In genomic region chr1:29628190-29628589, GRCh38 we compare ENCODE assay signal across 36 cellular contexts.
"Had no signal": no experiment of that assay in that cellular context is flagged by ENCODE, and none has a peak within 500 bp of the region (broad histone marks: within the 10 kb centered on the region; RNA-seq: fewer than 3 reads in every experiment).

No MANE protein-coding gene starts in this region.

- H3K4me3 ChIP-seq: PC-9 had no signal

- H3K9me3 Mint-ChIP-seq: activated naive CD8-positive, alpha-beta T cell treated with anti-CD3 and anti-CD28 coated beads, Interleukin-2, amount 50 U/mL, for 24 hours; activated T-helper 2 cell treated with anti-CD3 and anti-CD28 coated beads, Interferon-gamma antibody, Interleukin-2, Interleukin-4, amounts not matched to agents 10 μg/mL and 5 μg/mL and 100 μg/mL, durations not matched to agents 14 hours and 24 hours and 36 hours had no signal

- H3K4me3 Mint-ChIP-seq: activated B cell treated with CpG ODN at 0.5 μM for 24 hours; activated naive CD4-positive, alpha-beta T cell treated with anti-CD3 and anti-CD28 coated beads, Interleukin-2, amount 10 ng/mL, durations not matched to agents 7 days and 5 days; activated naive CD8-positive, alpha-beta T cell; activated naive CD8-positive, alpha-beta T cell treated with anti-CD3 and anti-CD28 coated beads, Interleukin-2, amount 50 U/mL, for 24 hours; brain had no signal

- H3K36me3 Mint-ChIP-seq: activated naive CD4-positive, alpha-beta T cell treated with anti-CD3 and anti-CD28 coated beads, Interleukin-2, amount 10 ng/mL, durations not matched to agents 7 days and 5 days; activated naive CD8-positive, alpha-beta T cell; brain had no signal

- ATAC-seq: activated naive CD8-positive, alpha-beta T cell treated with anti-CD3 and anti-CD28 coated beads, Interleukin-2, amount 50 U/mL, for 24 hours; Right ventricle myocardium inferior; SK-N-SH treated with all-trans-retinoic acid at 6 μM for 48 hours had no signal

- H3K27ac Mint-ChIP-seq: activated B cell treated with CpG ODN at 0.5 μM for 24 hours; activated naive CD4-positive, alpha-beta T cell treated with anti-CD3 and anti-CD28 coated beads, Interleukin-2, amount 10 ng/mL, durations not matched to agents 7 days and 5 days; activated naive CD8-positive, alpha-beta T cell; activated naive CD8-positive, alpha-beta T cell treated with anti-CD3 and anti-CD28 coated beads, Interleukin-2, amount 50 U/mL, for 24 hours; activated T-helper 2 cell treated with anti-CD3 and anti-CD28 coated beads, Interferon-gamma antibody, Interleukin-2, Interleukin-4, amounts not matched to agents 10 μg/mL and 5 μg/mL and 100 μg/mL, durations not matched to agents 14 hours and 24 hours and 36 hours; brain had no signal

- H3K27ac ChIP-seq: KMS-11, PC-9, RWPE1, VCaP had no signal

- H3K9ac ChIP-seq: KMS-11 had no signal

- FAIRE-seq: RCC 7860 had no signal

- DNase-seq: activated B cell treated with CpG ODN at 0.5 μM for 24 hours; activated CD4-positive, alpha-beta T cell treated with anti-CD3 and anti-CD28 coated beads for 48 hours; activated CD4-positive, alpha-beta T cell treated with anti-CD3 and anti-CD28 coated beads, Interleukin-2, amount 50 U/mL, for 4 hours; activated CD4-positive, CD25-positive, alpha-beta regulatory T cell treated with anti-CD3 and anti-CD28 coated beads, Interleukin-2, amount 50 U/mL, for 72 hours; activated gamma-delta T cell; activated naive CD4-positive, alpha-beta T cell treated with anti-CD3 and anti-CD28 coated beads, Interleukin-2, amount 10 ng/mL, durations not matched to agents 7 days and 5 days; activated naive CD8-positive, alpha-beta T cell treated with anti-CD3 and anti-CD28 coated beads, Interleukin-2, amount 50 U/mL, for 24 hours; activated T-cell treated with anti-CD3 and anti-CD28 coated beads, Interleukin-2, amount 50 U/mL, for 1 hour; anterior cingulate cortex; caudate nucleus; NCI-H1092 treated with DMSO at 0.1 percent for 48 hours; NCI-H1417; NCI-H146; NCI-H187; NCI-H2029 treated with DMSO at 0.1 percent for 48 hours; NCI-H2107; NCI-H2171; NCI-H510A; NCI-H526; NCI-H748 treated with DMSO at 0.1 percent for 48 hours; NK-92 treated with Interleukin-12 subunit alpha and Interleukin-12 subunit beta, amount 100 ng/mL, for 24 hours; PC-9; SIG-M5; SW 1271; T-helper 1 cell; T-helper 2 cell; T-helper 9 cell had no signal

- H3K4me1 Mint-ChIP-seq: activated B cell treated with CpG ODN at 0.5 μM for 24 hours; activated naive CD4-positive, alpha-beta T cell treated with anti-CD3 and anti-CD28 coated beads, Interleukin-2, amount 10 ng/mL, durations not matched to agents 7 days and 5 days; activated naive CD8-positive, alpha-beta T cell treated with anti-CD3 and anti-CD28 coated beads, Interleukin-2, amount 50 U/mL, for 24 hours had no signal
